ENCODE assay signal across 1 cellular context in genomic region chr18:7953085-7953958, GRCh38.
TF ChIP-seq lines count a peak whose summit lies in the region.

No MANE protein-coding gene starts in this region.

TF ChIP-seq in GM23338, 12 proteins besides CTCF, POLR2A, EP300 and RAD21 (continued from another document):
- TF ChIP-seq ZNF462 (CRISPR knock-in tag; IDR thresholded peaks at IDR 0.05) (no peak), CREB1 (CRISPR knock-in tag; IDR thresholded peaks at IDR 0.05; ENCODE audit: low read depth) (no peak), ZNF331 (CRISPR knock-in tag; IDR thresholded peaks at IDR 0.05; ENCODE audit: low read depth) (no peak), EZH2phosphoT487 (IDR thresholded peaks at IDR 0.05; ENCODE audit: unreplicated experiment) (no peak), EZH2 (IDR thresholded peaks at IDR 0.05; ENCODE audit: low read depth, unreplicated experiment) (no peak), JUNB (IDR thresholded peaks at IDR 0.05; ENCODE audit: unreplicated experiment) (no peak)
